ENCODE assay signal across 14 cellular contexts in the genomic region with DNA sequence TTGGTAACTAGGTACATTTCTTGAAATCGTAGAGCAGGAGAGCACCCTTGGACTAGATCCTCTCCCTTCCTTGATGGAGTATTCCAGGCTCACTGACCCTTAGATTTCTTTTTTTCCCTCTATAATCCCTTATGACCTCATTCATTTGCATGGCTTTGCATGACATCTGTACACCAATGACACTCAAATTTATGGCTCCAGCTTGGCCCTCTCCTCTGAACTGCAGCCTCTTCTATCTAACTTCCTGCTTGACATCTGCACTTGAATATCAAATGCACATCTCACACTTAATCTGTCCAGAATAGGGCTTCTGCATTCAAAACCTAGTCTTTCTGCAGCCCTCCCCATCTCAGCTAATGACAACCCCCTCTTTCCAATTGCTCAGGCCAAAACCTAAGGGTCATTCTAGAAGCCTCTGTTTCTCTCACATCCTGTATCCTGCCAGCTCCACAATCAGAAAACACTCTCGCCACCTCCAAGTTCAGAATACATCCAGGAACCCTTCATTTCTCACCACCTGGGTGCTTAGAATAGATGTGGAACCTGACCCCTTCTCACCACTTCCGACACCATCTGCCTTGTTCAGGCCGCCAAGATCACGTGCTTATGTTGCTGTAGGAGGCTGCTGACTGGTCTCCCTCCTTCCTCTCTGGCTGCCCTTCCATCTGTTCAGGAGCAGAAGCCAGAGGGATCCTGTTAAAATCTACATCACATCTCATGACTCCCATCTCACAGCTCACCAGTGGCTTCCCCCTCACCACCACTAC.
DNase-seq lines count a peak whose midpoint lies in the region; ATAC-seq and TF ChIP-seq lines count a peak whose summit lies in the region.
"Had no signal": no experiment of that assay in that cellular context is flagged by ENCODE, and none has a peak within 500 bp of the region (broad histone marks: within the 10 kb centered on the region; RNA-seq: fewer than 3 reads in every experiment).

No MANE protein-coding gene starts in this region.

- H3K4me3 ChIP-seq in HEK293 (ENCODE audit: low read depth, low read length) (no peak overlapping the region), ascending aorta (no peak overlapping the region)
- H3K4me3 ChIP-seq: GM12878 had no signal

- ATAC-seq in GM18867 (IDR thresholded peaks at IDR 0.05; ENCODE audit: unreplicated experiment) (peak; percentile 94), SK-N-SH treated with all-trans-retinoic acid at 6 μM for 48 hours (no peak), T-helper 17 cell (no peak), GM21367 (IDR thresholded peaks at IDR 0.05; ENCODE audit: unreplicated experiment) (no peak)
- ATAC-seq: activated naive CD4-positive, alpha-beta T cell treated with anti-CD3 and anti-CD28 coated beads, Interleukin-2, amount 50 U/mL, for 72 hours; GM12878 had no signal

- H3K4me3 Mint-ChIP-seq in brain (peak overlapping the region in 1 of 5 experiments; percentile 18), T-helper 17 cell (no peak overlapping the region)

- peak; percentile 72 for DNase-seq in NCI-H1694 (lab: John Stamatoyannopoulos, UW)
- no peak for DNase-seq in T-helper 17 cell
- DNase-seq in ascending aorta (ENCODE audit: low spot score in 2 of 2): no peak
- DNase-seq: stimulated activated CD4-positive, alpha-beta T cell treated with anti-CD3 and anti-CD28 coated beads, Interleukin-12 subunit alpha, Interleukin-12 subunit beta, amount 100 ng/mL, for 4 hours; stimulated activated naive CD4-positive, alpha-beta T cell had no signal

- H3K4me1 Mint-ChIP-seq in brain (peaks cover 56% of the 10 kb centered on the region), T-helper 17 cell (no peaks in the 10 kb centered on the region)

- H3K27me3 ChIP-seq in ascending aorta: no peaks in the 10 kb centered on the region

- H3K9me3 ChIP-seq in HEK293 (ENCODE audit: control insufficient read depth, insufficient read depth, low read depth, low read length) (no peaks in the 10 kb centered on the region), T-helper 17 cell (ENCODE audit: control insufficient read depth, low read length, poor library complexity, severe bottlenecking) (no peaks in the 10 kb centered on the region), ascending aorta (no peaks in the 10 kb centered on the region)

- H3K36me3 ChIP-seq in HEK293 (ENCODE audit: control insufficient read depth in 2 of 2, insufficient read depth in 1 of 2, low read length in 2 of 2) (no peaks in the 10 kb centered on the region), ascending aorta (no peaks in the 10 kb centered on the region)

- no peaks in the 10 kb centered on the region for H3K9me3 Mint-ChIP-seq in brain

- H3K27me3 Mint-ChIP-seq in brain: peaks cover 11% of the 10 kb centered on the region
- peaks cover 16% of the 10 kb centered on the region for H3K27me3 Mint-ChIP-seq in T-helper 17 cell

- intact Hi-C loops in ascending aorta (cut with DNase I): no loop called here

- H3K36me3 Mint-ChIP-seq in brain: peaks cover 13% of the 10 kb centered on the region
- H3K36me3 Mint-ChIP-seq in T-helper 17 cell (ENCODE audit: low read depth): no peaks in the 10 kb centered on the region
- H3K36me3 Mint-ChIP-seq: activated naive CD4-positive, alpha-beta T cell treated with anti-CD3 and anti-CD28 coated beads, Interleukin-2, amount 50 U/mL, for 72 hours had no signal

- H3K27ac ChIP-seq in HEK293 (ENCODE audit: extremely low read depth, low read depth, low read length) (no peak overlapping the region), ascending aorta (no peak overlapping the region)
- H3K27ac ChIP-seq: C4-2B, RWPE1 had no signal

- TF ChIP-seq CTCF in HEK293 (tag by site-specific recombination; IDR thresholded peaks at IDR 0.05) (no peak), brain (conservative IDR thresholded peaks at IDR 0.05) (no peak), ascending aorta (IDR thresholded peaks at IDR 0.05) (no peak)

- H3K27ac Mint-ChIP-seq in brain: peak overlapping the region; percentile 22 to 80 (median 57)
- no peak overlapping the region for H3K27ac Mint-ChIP-seq in T-helper 17 cell
- H3K27ac Mint-ChIP-seq: activated naive CD4-positive, alpha-beta T cell treated with anti-CD3 and anti-CD28 coated beads, Interleukin-2, amount 50 U/mL, for 72 hours had no signal

- H3K4me1 ChIP-seq in HEK293 (ENCODE audit: control insufficient read depth, insufficient read depth, low read length) (peaks cover 7% of the 10 kb centered on the region; the same call in 1 of the 2 replicates), ascending aorta (no peaks in the 10 kb centered on the region)

- POLR2A ChIA-PET in HEK293 (lab: Yijun Ruan, JAX): no interaction called here

- CTCF ChIA-PET in HEK293 (lab: Yijun Ruan, JAX): no interaction called here

TF ChIP-seq in HEK293, 187 proteins besides CTCF, POLR2A, EP300 and RAD21:
- TF ChIP-seq, protein P1, sequence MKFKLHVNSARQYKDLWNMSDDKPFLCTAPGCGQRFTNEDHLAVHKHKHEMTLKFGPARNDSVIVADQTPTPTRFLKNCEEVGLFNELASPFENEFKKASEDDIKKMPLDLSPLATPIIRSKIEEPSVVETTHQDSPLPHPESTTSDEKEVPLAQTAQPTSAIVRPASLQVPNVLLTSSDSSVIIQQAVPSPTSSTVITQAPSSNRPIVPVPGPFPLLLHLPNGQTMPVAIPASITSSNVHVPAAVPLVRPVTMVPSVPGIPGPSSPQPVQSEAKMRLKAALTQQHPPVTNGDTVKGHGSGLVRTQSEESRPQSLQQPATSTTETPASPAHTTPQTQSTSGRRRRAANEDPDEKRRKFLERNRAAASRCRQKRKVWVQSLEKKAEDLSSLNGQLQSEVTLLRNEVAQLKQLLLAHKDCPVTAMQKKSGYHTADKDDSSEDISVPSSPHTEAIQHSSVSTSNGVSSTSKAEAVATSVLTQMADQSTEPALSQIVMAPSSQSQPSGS (tag by site-specific recombination; IDR thresholded peaks at IDR 0.05; ENCODE audit: low read depth): peak; percentile 56; the same call in 1 of the 2 replicates
- TF ChIP-seq ZNF391 (tag by site-specific recombination; IDR thresholded peaks at IDR 0.05; ENCODE audit: borderline replicate concordance, low read depth): no peak
- TF ChIP-seq, protein P2, sequence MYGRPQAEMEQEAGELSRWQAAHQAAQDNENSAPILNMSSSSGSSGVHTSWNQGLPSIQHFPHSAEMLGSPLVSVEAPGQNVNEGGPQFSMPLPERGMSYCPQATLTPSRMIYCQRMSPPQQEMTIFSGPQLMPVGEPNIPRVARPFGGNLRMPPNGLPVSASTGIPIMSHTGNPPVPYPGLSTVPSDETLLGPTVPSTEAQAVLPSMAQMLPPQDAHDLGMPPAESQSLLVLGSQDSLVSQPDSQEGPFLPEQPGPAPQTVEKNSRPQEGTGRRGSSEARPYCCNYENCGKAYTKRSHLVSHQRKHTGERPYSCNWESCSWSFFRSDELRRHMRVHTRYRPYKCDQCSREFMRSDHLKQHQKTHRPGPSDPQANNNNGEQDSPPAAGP (tag by site-specific recombination; IDR thresholded peaks at IDR 0.05): no peak

TF ChIP-seq in SK-N-SH treated with all-trans-retinoic acid at 6 μM for 48 hours, 23 proteins besides CTCF, POLR2A, EP300 and RAD21:
- TF ChIP-seq, protein P3, sequence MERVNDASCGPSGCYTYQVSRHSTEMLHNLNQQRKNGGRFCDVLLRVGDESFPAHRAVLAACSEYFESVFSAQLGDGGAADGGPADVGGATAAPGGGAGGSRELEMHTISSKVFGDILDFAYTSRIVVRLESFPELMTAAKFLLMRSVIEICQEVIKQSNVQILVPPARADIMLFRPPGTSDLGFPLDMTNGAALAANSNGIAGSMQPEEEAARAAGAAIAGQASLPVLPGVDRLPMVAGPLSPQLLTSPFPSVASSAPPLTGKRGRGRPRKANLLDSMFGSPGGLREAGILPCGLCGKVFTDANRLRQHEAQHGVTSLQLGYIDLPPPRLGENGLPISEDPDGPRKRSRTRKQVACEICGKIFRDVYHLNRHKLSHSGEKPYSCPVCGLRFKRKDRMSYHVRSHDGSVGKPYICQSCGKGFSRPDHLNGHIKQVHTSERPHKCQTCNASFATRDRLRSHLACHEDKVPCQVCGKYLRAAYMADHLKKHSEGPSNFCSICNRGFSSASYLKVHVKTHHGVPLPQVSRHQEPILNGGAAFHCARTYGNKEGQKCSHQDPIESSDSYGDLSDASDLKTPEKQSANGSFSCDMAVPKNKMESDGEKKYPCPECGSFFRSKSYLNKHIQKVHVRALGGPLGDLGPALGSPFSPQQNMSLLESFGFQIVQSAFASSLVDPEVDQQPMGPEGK (CRISPR knock-in tag; IDR thresholded peaks at IDR 0.05; ENCODE audit: borderline replicate concordance): no peak
- TF ChIP-seq, protein P4, sequence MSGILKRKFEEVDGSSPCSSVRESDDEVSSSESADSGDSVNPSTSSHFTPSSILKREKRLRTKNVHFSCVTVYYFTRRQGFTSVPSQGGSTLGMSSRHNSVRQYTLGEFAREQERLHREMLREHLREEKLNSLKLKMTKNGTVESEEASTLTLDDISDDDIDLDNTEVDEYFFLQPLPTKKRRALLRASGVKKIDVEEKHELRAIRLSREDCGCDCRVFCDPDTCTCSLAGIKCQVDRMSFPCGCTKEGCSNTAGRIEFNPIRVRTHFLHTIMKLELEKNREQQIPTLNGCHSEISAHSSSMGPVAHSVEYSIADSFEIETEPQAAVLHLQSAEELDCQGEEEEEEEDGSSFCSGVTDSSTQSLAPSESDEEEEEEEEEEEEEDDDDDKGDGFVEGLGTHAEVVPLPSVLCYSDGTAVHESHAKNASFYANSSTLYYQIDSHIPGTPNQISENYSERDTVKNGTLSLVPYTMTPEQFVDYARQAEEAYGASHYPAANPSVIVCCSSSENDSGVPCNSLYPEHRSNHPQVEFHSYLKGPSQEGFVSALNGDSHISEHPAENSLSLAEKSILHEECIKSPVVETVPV (CRISPR knock-in tag; IDR thresholded peaks at IDR 0.05): no peak
- no peak for TF ChIP-seq GLIS3 (CRISPR knock-in tag; IDR thresholded peaks at IDR 0.05)
- no peak for TF ChIP-seq TCF4 (CRISPR knock-in tag; IDR thresholded peaks at IDR 0.05; ENCODE audit: borderline replicate concordance)
